ENCODE assay signal across 9 cellular contexts in genomic region chr10:32951111-32951510, GRCh38. TPM values are rescaled to one million over a fixed set of nuclear protein-coding genes. Genes with fewer than 3 reads are reported as not detected.
DNase-seq lines count a peak whose midpoint lies in the region; ATAC-seq and TF ChIP-seq lines count a peak whose summit lies in the region.
"Had no signal": no experiment of that assay in that cellular context is flagged by ENCODE, and none has a peak within 500 bp of the region (broad histone marks: within the 10 kb centered on the region; RNA-seq: fewer than 3 reads in every experiment).

No MANE protein-coding gene starts in this region.

- no peaks in the 10 kb centered on the region for H3K9me3 ChIP-seq in ectodermal cell (ENCODE audit: control insufficient read depth, low read length)

- H3K27me3 ChIP-seq in ectodermal cell (ENCODE audit: control insufficient read depth, insufficient read depth, low read length, poor library complexity, severe bottlenecking) = no peaks in the 10 kb centered on the region

- ATAC-seq in HG03521 (IDR thresholded peaks at IDR 0.05; ENCODE audit: unreplicated experiment) = no peak

- H3K4me3 ChIP-seq in ectodermal cell (ENCODE audit: insufficient read depth, low read depth, low read length) = peak overlapping the region; percentile 23

- H3K27ac Mint-ChIP-seq in Calu3 (ENCODE audit: unreplicated experiment) (peak overlapping the region; percentile 97), nephron progenitor cell (peak overlapping the region; percentile 74)

- H3K9me3 Mint-ChIP-seq in Calu3 (ENCODE audit: low read depth, unreplicated experiment) (no peaks in the 10 kb centered on the region), nephron progenitor cell (peaks cover 15% of the 10 kb centered on the region)

- CTCF ChIA-PET in Calu3 (lab: Charles Lee) = interaction anchor here (1.2 to 2.4 kb wide), 2 partner anchors 13 to 58 kb away, joined by 3 to 8 read pairs; no protein-coding TSS in a partner anchor

- BruUV-seq in Calu3 (replicated peaks; lab: Mats Ljungman, UMichigan) = no TSS peak

- peaks cover 61% of the 10 kb centered on the region for H3K4me1 Mint-ChIP-seq in Calu3 (ENCODE audit: low read depth, unreplicated experiment)
- peaks cover 78% of the 10 kb centered on the region for H3K4me1 Mint-ChIP-seq in nephron progenitor cell

- peaks cover 97% of the 10 kb centered on the region for H3K36me3 Mint-ChIP-seq in Calu3 (ENCODE audit: insufficient read depth, unreplicated experiment)
- H3K36me3 Mint-ChIP-seq in nephron progenitor cell (ENCODE audit: low read depth) = peaks cover 28% of the 10 kb centered on the region

- H3K27me3 Mint-ChIP-seq in Calu3 (ENCODE audit: unreplicated experiment) (no peaks in the 10 kb centered on the region), nephron progenitor cell (ENCODE audit: low read depth, poor library complexity) (no peaks in the 10 kb centered on the region)

- TF ChIP-seq CTCF in Calu3 (IDR thresholded peaks at IDR 0.05; ENCODE audit: unreplicated experiment) = no peak
- TF ChIP-seq CTCF in nephron progenitor cell (IDR thresholded peaks at IDR 0.05) = no peak

- peak overlapping the region; percentile 60 for H3K27ac ChIP-seq in ectodermal cell (ENCODE audit: insufficient read depth, low read depth, low read length, poor library complexity, severe bottlenecking)

- peaks cover 25% of the 10 kb centered on the region for H3K4me1 ChIP-seq in ectodermal cell (ENCODE audit: control insufficient read depth, insufficient read depth, low read length)

- H3K36me3 ChIP-seq in ectodermal cell (ENCODE audit: control insufficient read depth, insufficient read depth, low read length) = no peaks in the 10 kb centered on the region

- H3K4me3 Mint-ChIP-seq in Calu3 (ENCODE audit: low read depth, unreplicated experiment) (peak overlapping the region; percentile 98), nephron progenitor cell (peak overlapping the region; percentile 81)

- intact Hi-C loops in Calu3 (cut with micrococcal nuclease; ENCODE audit: unreplicated experiment) (no loop called here), posterior vena cava (cut with DNase I) (no loop called here)

- WGBS in ectodermal cell, 2 experiments = 9 to 16% methylated on average over 2 of the region's 3 CpGs

- DNase-seq in Calu3 (no peak), LHCN-M2 (ENCODE audit: low read depth) (peak; percentile 49), nephron progenitor cell (no peak), NOMO-1 (lab: John Stamatoyannopoulos, UW; ENCODE audit: unreplicated experiment in 2 of 2) (no peak), Ammon's horn (ENCODE audit: low spot score) (no peak), posterior vena cava (ENCODE audit: low spot score) (no peak)
- DNase-seq: NCI-H446 had no signal

RNA-seq across cellular contexts. Expression of gene ITGB1, which starts 6.9 kb away (rescaled TPM):
- 1,388 and 1,455 TPM in 2 replicates for total RNA-seq in Calu3 (2022)
- total RNA-seq in LHCN-M2 (2014; rRNA removed) = 1,506 and 2,151 TPM in 2 replicates
- polyA plus RNA-seq in LHCN-M2 (2012) = 564 TPM
- polyA plus RNA-seq in ectodermal cell (2013, experiment 1 of 4) = 209 TPM
- 208 TPM for polyA plus RNA-seq in ectodermal cell (2013, experiment 2 of 4)
- 184 TPM for polyA plus RNA-seq in ectodermal cell (2013, experiment 3 of 4)
- polyA plus RNA-seq in ectodermal cell (2013, experiment 4 of 4) = 199 TPM
- 1,000 to 10,000 TPM; 1,298 to 1,367 TPM for total RNA-seq in posterior vena cava
